Comparison of ENCODE assay signal across 30 cellular contexts in the genomic region with DNA sequence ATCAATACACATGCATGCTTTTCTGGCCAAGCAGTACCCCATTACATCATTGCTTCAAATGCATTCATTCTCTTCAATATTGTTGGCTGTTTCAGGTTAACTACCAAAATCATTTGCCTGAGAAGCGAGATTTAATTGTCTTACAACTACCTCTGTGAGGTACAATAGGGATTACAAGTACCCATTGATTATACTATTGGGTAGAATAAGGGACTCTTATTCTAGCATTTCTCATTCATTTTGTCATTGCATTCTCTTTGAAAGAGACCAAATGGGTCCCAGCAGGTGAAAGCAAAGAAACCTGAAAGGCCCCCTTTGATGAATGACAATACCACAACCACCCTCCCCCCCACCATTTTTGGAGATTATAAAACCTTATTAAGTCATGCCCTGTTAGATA.
DNase-seq lines count a peak whose midpoint lies in the region; ATAC-seq, FAIRE-seq and TF ChIP-seq lines count a peak whose summit lies in the region.
"Had no signal": no experiment of that assay in that cellular context is flagged by ENCODE, and none has a peak within 500 bp of the region (broad histone marks: within the 10 kb centered on the region; RNA-seq: fewer than 3 reads in every experiment).

No MANE protein-coding gene starts in this region.

- no peak overlapping the region for H3K9ac ChIP-seq in Karpas-422 (ENCODE audit: low read length)
- H3K9ac ChIP-seq: parathyroid adenoma had no signal

- no peaks in the 10 kb centered on the region for H3K36me3 ChIP-seq in Karpas-422 (ENCODE audit: insufficient read depth, low read length)
- H3K36me3 ChIP-seq: gastrocnemius medialis, MG63, right lobe of liver had no signal

- no peaks in the 10 kb centered on the region for H3K9me2 ChIP-seq in Karpas-422 (replicated peaks; ENCODE audit: insufficient read depth, low read length)

- no peaks in the 10 kb centered on the region for H4K20me1 ChIP-seq in Karpas-422 (ENCODE audit: insufficient read depth, low read depth, low read length)

- DNase-seq in Karpas-422 (peak; percentile 31), NCI-H748 (lab: John Stamatoyannopoulos, UW; ENCODE audit: unreplicated experiment) (peak; percentile 86), iPS DF 19.7 (ENCODE audit: low read depth, low spot score) (peak; percentile 76), GM12892 (ENCODE audit: insufficient read length) (no peak)
- no peak for DNase-seq in stimulated activated CD4-positive, alpha-beta T cell treated with anti-CD3 and anti-CD28 coated beads, Interleukin-15, amount 100 ng/mL, for 24 hours
- DNase-seq in stimulated activated naive CD8-positive, alpha-beta T cell treated with anti-CD3 and anti-CD28 coated beads, Interleukin-15, Interleukin-2, amounts not matched to agents 100 U/mL and 50 U/mL, for 24 hours = no peak
- no peak for DNase-seq in stimulated activated CD4-positive, alpha-beta T cell treated with anti-CD3 and anti-CD28 coated beads, Interleukin-4, amount 100 ng/mL, for 24 hours
- DNase-seq: activated CD4-positive, alpha-beta T cell treated with anti-CD3 and anti-CD28 coated beads, Interleukin-2, amount 10 ng/mL, durations not matched to agents 24 days and 14 days; activated gamma-delta T cell treated with Interleukin-2 at 50 U/mL for 16 hours; activated T-cell treated with anti-CD3 and anti-CD28 coated beads, Interleukin-2, amount 50 U/mL, for 1 hour; Calu3; dermis blood vessel endothelial cell; gastrocnemius medialis; hippocampal formation; MG63; mucosa of descending colon; NCI-H1105 treated with DMSO at 0.1 percent for 48 hours; NCI-H510A treated with DMSO at 0.1 percent for 48 hours; NK-92 treated with Interleukin-12 subunit alpha and Interleukin-12 subunit beta, amount 100 ng/mL, for 24 hours; PC-9; right lobe of liver; stimulated activated CD4-positive, alpha-beta T cell treated with anti-CD3 and anti-CD28 coated beads, Interleukin-12 subunit alpha, Interleukin-12 subunit beta, amount 100 ng/mL, for 4 hours; stimulated activated CD4-positive, alpha-beta T cell treated with anti-CD3 and anti-CD28 coated beads, Interleukin-4, amount 100 ng/mL, for 4 hours; stimulated activated naive CD4-positive, alpha-beta T cell; testis had no signal

- no peaks in the 10 kb centered on the region for H3K4me1 ChIP-seq in Karpas-422 (ENCODE audit: low read length)
- H3K4me1 ChIP-seq: gastrocnemius medialis, parathyroid adenoma, right lobe of liver, testis had no signal

- H3K4me3 ChIP-seq in Karpas-422 (ENCODE audit: low read length) = no peak overlapping the region
- H3K4me3 ChIP-seq: gastrocnemius medialis, GM12878, K562, lung, MG63, mucosa of descending colon, PC-9, right lobe of liver, testis had no signal

- H3K79me2 ChIP-seq in Karpas-422 (ENCODE audit: low read length) = no peaks in the 10 kb centered on the region
- H3K79me2 ChIP-seq: parathyroid adenoma had no signal

- no peak overlapping the region for H3K27ac ChIP-seq in Karpas-422 (ENCODE audit: low read length)
- H3K27ac ChIP-seq: gastrocnemius medialis, parathyroid adenoma, PC-9, right lobe of liver, testis had no signal

- no peak overlapping the region for H2AFZ ChIP-seq in Karpas-422 (ENCODE audit: low read length)
- H2AFZ ChIP-seq: parathyroid adenoma, PC-9 had no signal

- TF ChIP-seq POLR2A in GM12892 (IDR thresholded peaks at IDR 0.05; ENCODE audit: low read depth, low read length) = no peak

- no peaks in the 10 kb centered on the region for H3K27me3 ChIP-seq in Karpas-422 (ENCODE audit: low read length)
- H3K27me3 ChIP-seq: MG63, right lobe of liver, testis had no signal

- H3K9me3 ChIP-seq in Karpas-422 (ENCODE audit: low read length) = no peaks in the 10 kb centered on the region
- H3K9me3 ChIP-seq: gastrocnemius medialis, MG63, mucosa of descending colon, right lobe of liver, testis had no signal

- no peak for FAIRE-seq in GM12892 (lab: Jason Lieb, UNC)
- FAIRE-seq: GM12878, K562 had no signal

- no peak overlapping the region for H3K4me2 ChIP-seq in Karpas-422 (ENCODE audit: low read depth, low read length, poor library complexity, severe bottlenecking)
- H3K4me2 ChIP-seq: PC-9 had no signal

- no peak for ATAC-seq in stimulated activated naive CD8-positive, alpha-beta T cell treated with anti-CD3 and anti-CD28 coated beads, Interleukin-15, Interleukin-2, amounts not matched to agents 100 U/mL and 50 U/mL, for 24 hours
- ATAC-seq: gastrocnemius medialis, GM12878, K562, mucosa of descending colon, right lobe of liver, Right ventricle myocardium inferior had no signal

Comparison
In these comparisons a context has a peak if more than half of its experiments do, and no peak if none do; other contexts are left out.
1. DNase-seq: peak in Karpas-422 (single experiment), NCI-H748 (single experiment) and iPS DF 19.7 (single experiment); none in stimulated activated CD4-positive, alpha-beta T cell treated with anti-CD3 and anti-CD28 coated beads, Interleukin-15, amount 100 ng/mL, for 24 hours (single experiment), GM12892 (single experiment), stimulated activated naive CD8-positive, alpha-beta T cell treated with anti-CD3 and anti-CD28 coated beads, Interleukin-15, Interleukin-2, amounts not matched to agents 100 U/mL and 50 U/mL, for 24 hours (single experiment) and stimulated activated CD4-positive, alpha-beta T cell treated with anti-CD3 and anti-CD28 coated beads, Interleukin-4, amount 100 ng/mL, for 24 hours (single experiment).